ENCODE assay signal across 21 cellular contexts in genomic region chr11:28048812-28049211, GRCh38. TPM values are rescaled to one million over a fixed set of nuclear protein-coding genes. Genes with fewer than 3 reads are reported as not detected.
DNase-seq lines count a peak whose midpoint lies in the region; ATAC-seq and TF ChIP-seq lines count a peak whose summit lies in the region.
"Had no signal": no experiment of that assay in that cellular context is flagged by ENCODE, and none has a peak within 500 bp of the region (broad histone marks: within the 10 kb centered on the region; RNA-seq: fewer than 3 reads in every experiment).

No MANE protein-coding gene starts in this region.

- H3K9ac ChIP-seq in fibroblast of lung (ENCODE audit: insufficient read depth, low read length) = no peak overlapping the region
- H3K9ac ChIP-seq: BLaER1 had no signal

- POLR2A ChIA-PET in MCF 10A (lab: Yijun Ruan, JAX) (interaction anchor here (1.0 to 2.2 kb wide), 3 partner anchors 9 to 332 kb away, joined by 3 to 7 read pairs (median 3); partner anchors contain the start of genes KIF18A and METTL15), Panc1 (lab: Charles Lee) (no interaction called here)

- no peaks in the 10 kb centered on the region for H3K79me2 ChIP-seq in fibroblast of lung (ENCODE audit: control insufficient read depth, insufficient read depth, low read length)

- BruUV-seq in MCF 10A (replicated peaks; lab: Mats Ljungman, UMichigan) (no TSS peak), Panc1 (replicated peaks; lab: Mats Ljungman, UMichigan) (no TSS peak)

- no peak for DNase-seq in MCF 10A (ENCODE audit: unreplicated experiment)
- DNase-seq in breast epithelium (ENCODE audit: low spot score in 2 of 2) = no peak
- DNase-seq in Panc1 (ENCODE audit: low read depth, low spot score) = no peak
- DNase-seq in fibroblast of lung (ENCODE audit: low read depth in 2 of 2) = no peak
- no peak for DNase-seq in activated naive CD4-positive, alpha-beta T cell treated with anti-CD3 and anti-CD28 coated beads for 36 hours
- DNase-seq in DMS153 (lab: John Stamatoyannopoulos, UW) = no peak
- no peak for DNase-seq in activated naive CD4-positive, alpha-beta T cell treated with Interleukin-2 at 50 U/mL for 16 hours
- DNase-seq: CD4-positive, alpha-beta T cell; GOT3; Karpas-422; NCI-H1092 treated with DMSO at 0.1 percent for 48 hours; NCI-H1436 treated with DMSO at 0.1 percent for 48 hours; NCI-H187 treated with DMSO at 0.1 percent for 48 hours; NCI-H524; NCI-H774; RPMI8226; SHP77 had no signal

- peaks cover 31% of the 10 kb centered on the region for H3K4me1 Mint-ChIP-seq in MCF 10A (ENCODE audit: insufficient read depth, unreplicated experiment)
- no peaks in the 10 kb centered on the region for H3K4me1 Mint-ChIP-seq in activated naive CD4-positive, alpha-beta T cell treated with anti-CD3 and anti-CD28 coated beads for 36 hours (ENCODE audit: low read depth)

- H3K4me1 ChIP-seq in breast epithelium = no peaks in the 10 kb centered on the region
- H3K4me1 ChIP-seq in Panc1 (ENCODE audit: control insufficient read depth, insufficient read depth, low read length) = peaks cover 29% of the 10 kb centered on the region
- H3K4me1 ChIP-seq in fibroblast of lung (ENCODE audit: control insufficient read depth, extremely low read depth, insufficient read depth, low read length) = peaks cover 3% of the 10 kb centered on the region
- H3K4me1 ChIP-seq: BLaER1 had no signal

- in situ Hi-C loops in Panc1 (cut with HindIII; ENCODE audit: low pct_unique_long_range_greater_than_20kb, low sequenced_read_pairs) = no loop called here

- no peaks in the 10 kb centered on the region for H3K36me3 ChIP-seq in breast epithelium
- H3K36me3 ChIP-seq in Panc1 (ENCODE audit: control insufficient read depth, insufficient read depth, low read length) = no peaks in the 10 kb centered on the region; the same call in 1 of the 2 replicates
- no peaks in the 10 kb centered on the region for H3K36me3 ChIP-seq in fibroblast of lung (ENCODE audit: control insufficient read depth, insufficient read depth, low read length)
- H3K36me3 ChIP-seq: HAP-1 had no signal

- H3K27ac Mint-ChIP-seq in MCF 10A (ENCODE audit: low read depth, unreplicated experiment) = peak overlapping the region; percentile 5
- no peak overlapping the region for H3K27ac Mint-ChIP-seq in activated naive CD4-positive, alpha-beta T cell treated with anti-CD3 and anti-CD28 coated beads for 36 hours
- H3K27ac Mint-ChIP-seq: CD4-positive, alpha-beta T cell had no signal

- no peaks in the 10 kb centered on the region for H4K20me1 ChIP-seq in fibroblast of lung (ENCODE audit: control insufficient read depth, extremely low read depth, insufficient read depth, low read length)
- H4K20me1 ChIP-seq: BLaER1 had no signal

- TF ChIP-seq POLR2A in breast epithelium (IDR thresholded peaks at IDR 0.05) = no peak

- H3K36me3 Mint-ChIP-seq in MCF 10A (ENCODE audit: insufficient read depth, unreplicated experiment) = peaks cover 15% of the 10 kb centered on the region
- no peaks in the 10 kb centered on the region for H3K36me3 Mint-ChIP-seq in activated naive CD4-positive, alpha-beta T cell treated with anti-CD3 and anti-CD28 coated beads for 36 hours (ENCODE audit: low read depth)

- no peaks in the 10 kb centered on the region for H3K27me3 ChIP-seq in breast epithelium
- H3K27me3 ChIP-seq in Panc1 (ENCODE audit: control insufficient read depth, insufficient read depth, low read length) = no peaks in the 10 kb centered on the region
- no peaks in the 10 kb centered on the region for H3K27me3 ChIP-seq in fibroblast of lung (ENCODE audit: control insufficient read depth, insufficient read depth, low read length)
- H3K27me3 ChIP-seq: BLaER1 had no signal

- H3K4me3 ChIP-seq in breast epithelium = no peak overlapping the region
- H3K4me3 ChIP-seq in Panc1 (ENCODE audit: low read depth in 2 of 2, low read length in 2 of 2) = no peak overlapping the region
- no peak overlapping the region for H3K4me3 ChIP-seq in fibroblast of lung (replicated peaks in 1 of 4; ENCODE audit: control extremely low read depth in 1 of 4, insufficient read depth in 1 of 4, low read depth in 3 of 4, low read length in 4 of 4)
- H3K4me3 ChIP-seq: BLaER1, HAP-1, PC-9 had no signal

- H3K9me3 ChIP-seq in breast epithelium (no peaks in the 10 kb centered on the region), Panc1 (ENCODE audit: control insufficient read depth, insufficient read depth, low read depth, low read length) (no peaks in the 10 kb centered on the region), fibroblast of lung (ENCODE audit: control insufficient read depth, insufficient read depth, low read depth, low read length) (no peaks in the 10 kb centered on the region)
- H3K9me3 ChIP-seq: BLaER1, HAP-1 had no signal

- no peak overlapping the region for H3K4me2 ChIP-seq in fibroblast of lung (ENCODE audit: extremely low read depth, insufficient read depth, low read length)
- H3K4me2 ChIP-seq: BLaER1, PC-9 had no signal

- H3K27ac ChIP-seq in breast epithelium = no peak overlapping the region
- peak overlapping the region; percentile 84; the same call in 1 of the 2 replicates for H3K27ac ChIP-seq in Panc1 (ENCODE audit: low read length)
- no peak overlapping the region for H3K27ac ChIP-seq in fibroblast of lung (ENCODE audit: insufficient read depth, low read length)
- H3K27ac ChIP-seq: 22Rv1, BLaER1, PC-9 had no signal

- CTCF ChIA-PET in MCF 10A (lab: Yijun Ruan, JAX) (interaction anchor here (0.6 to 1.1 kb wide), 2 partner anchors 480 to 1280 kb away, joined by 3 read pairs; no protein-coding TSS in a partner anchor), Panc1 (lab: Charles Lee) (no interaction called here)
- CTCF ChIA-PET in activated naive CD4-positive, alpha-beta T cell treated with anti-CD3 and anti-CD28 coated beads for 36 hours (lab: Charles Lee) = no interaction called here

- no peaks in the 10 kb centered on the region for H3K9me3 Mint-ChIP-seq in MCF 10A (ENCODE audit: unreplicated experiment)
- H3K9me3 Mint-ChIP-seq in activated naive CD4-positive, alpha-beta T cell treated with anti-CD3 and anti-CD28 coated beads for 36 hours = no peaks in the 10 kb centered on the region
- H3K9me3 Mint-ChIP-seq: CD4-positive, alpha-beta T cell had no signal

- H3K4me3 Mint-ChIP-seq in MCF 10A (ENCODE audit: unreplicated experiment) = no peak overlapping the region
- H3K4me3 Mint-ChIP-seq in activated naive CD4-positive, alpha-beta T cell treated with anti-CD3 and anti-CD28 coated beads for 36 hours = no peak overlapping the region
- H3K4me3 Mint-ChIP-seq: CD4-positive, alpha-beta T cell had no signal

- intact Hi-C loops in MCF 10A (cut with micrococcal nuclease) = no loop called here
- intact Hi-C loops in breast epithelium (cut with DNase I; ENCODE audit: low total_unique reads) = no loop called here
- intact Hi-C loops in Panc1 (cut with micrococcal nuclease; ENCODE audit: unreplicated experiment) = no loop called here
- intact Hi-C loops in activated naive CD4-positive, alpha-beta T cell treated with anti-CD3 and anti-CD28 coated beads for 36 hours (cut with micrococcal nuclease) = no loop called here

- no peaks in the 10 kb centered on the region for H3K27me3 Mint-ChIP-seq in MCF 10A (ENCODE audit: insufficient read depth, unreplicated experiment)
- H3K27me3 Mint-ChIP-seq in activated naive CD4-positive, alpha-beta T cell treated with anti-CD3 and anti-CD28 coated beads for 36 hours (ENCODE audit: low read depth) = no peaks in the 10 kb centered on the region
- H3K27me3 Mint-ChIP-seq: CD4-positive, alpha-beta T cell had no signal

- peak overlapping the region; percentile 34 for H2AFZ ChIP-seq in fibroblast of lung (ENCODE audit: low read length)
- H2AFZ ChIP-seq: PC-9 had no signal

- peak; percentile 57; the same call in 1 of the 2 replicates for ATAC-seq in Panc1

- TF ChIP-seq CTCF in MCF 10A (IDR thresholded peaks at IDR 0.05; ENCODE audit: unreplicated experiment) (no peak), breast epithelium (IDR thresholded peaks at IDR 0.05) (no peak), Panc1 (IDR thresholded peaks at IDR 0.05) (no peak), fibroblast of lung (conservative IDR thresholded peaks at IDR 0.05 in 1 of 2, IDR thresholded peaks at IDR 0.05 in 1 of 2; ENCODE audit: low read depth in 1 of 2, low read length in 2 of 2) (no peak)

RNA-seq across cellular contexts. Expression of gene KIF18A, which starts 59.1 kb away (rescaled TPM):
- total RNA-seq in MCF 10A (2022) = 8.9 and 12.9 TPM in 2 replicates
- 1 to 10 TPM in 1 of 3 donors, under 1 TPM in 2; 0.32 to 1.5 (median 0.33) TPM for total RNA-seq in breast epithelium
- total RNA-seq in Panc1 (2021; ENCODE audit: unreplicated experiment) = 20.8 TPM
- polyA plus RNA-seq in Panc1 (2012; ENCODE audit: insufficient read length) = 3.1 TPM
- total RNA-seq in fibroblast of lung = 4.9 and 12.6 TPM in 2 replicates
- polyA plus RNA-seq in fibroblast of lung = 5.8 and 14.2 TPM in 2 replicates
- polyA plus RNA-seq in fibroblast of lung (2012) = 3.8 and 7.9 TPM in 2 replicates
- polyA minus RNA-seq in fibroblast of lung (ENCODE audit: low replicate concordance) = 4.2 TPM in 1 of 2 replicates, not detected in the other
- 10 to 100 TPM; 34.7 to 36.5 TPM for total RNA-seq in activated naive CD4-positive, alpha-beta T cell treated with anti-CD3 and anti-CD28 coated beads for 36 hours

RNA-seq across cellular contexts. Expression of gene METTL15, which starts 59.4 kb away (rescaled TPM):
- 16.8 and 19.9 TPM in 2 replicates for total RNA-seq in MCF 10A (2022)
- total RNA-seq in breast epithelium = 10 to 100 TPM in 2 of 3 donors, 1 to 10 TPM in 1; 9.8 to 30.3 (median 16.4) TPM
- 11.4 TPM for total RNA-seq in Panc1 (2021; ENCODE audit: unreplicated experiment)
- polyA plus RNA-seq in Panc1 (2012; ENCODE audit: insufficient read length) = 4.5 TPM
- total RNA-seq in fibroblast of lung = 20.5 and 28.4 TPM in 2 replicates
- 8.8 and 9.9 TPM in 2 replicates for polyA plus RNA-seq in fibroblast of lung
- polyA plus RNA-seq in fibroblast of lung (2012) = 5.3 and 7.3 TPM in 2 replicates
- 3.2 and 4.5 TPM in 2 replicates for polyA minus RNA-seq in fibroblast of lung (ENCODE audit: low replicate concordance)
- 10 to 100 TPM; 18.0 to 19.8 TPM for total RNA-seq in activated naive CD4-positive, alpha-beta T cell treated with anti-CD3 and anti-CD28 coated beads for 36 hours
